16 cellular contexts compared by ENCODE assay signal in the genomic region with DNA sequence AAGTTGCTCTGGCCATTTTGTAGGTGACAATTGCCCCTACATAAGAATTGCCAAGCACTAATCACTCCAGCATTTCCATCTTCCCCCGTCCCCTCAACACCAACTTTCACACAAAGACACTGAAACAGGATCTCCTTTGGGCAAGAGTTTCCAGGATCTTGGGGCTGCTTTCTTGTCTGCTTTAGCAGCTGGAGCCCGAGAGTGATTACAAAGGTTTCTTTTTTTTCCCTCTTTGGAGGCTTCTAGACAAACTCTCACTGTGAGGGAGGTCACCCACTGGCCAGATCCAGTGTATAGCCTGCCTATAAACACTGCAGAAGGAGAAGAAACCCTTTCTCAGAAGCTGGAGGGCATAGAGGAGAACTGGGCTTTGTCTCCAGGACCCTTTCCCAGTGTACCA.
"Had no signal": no experiment of that assay in that cellular context is flagged by ENCODE, and none has a peak within 500 bp of the region (broad histone marks: within the 10 kb centered on the region; RNA-seq: fewer than 3 reads in every experiment).

No MANE protein-coding gene starts in this region.

- H3K4me1 ChIP-seq: gastrocnemius medialis, uterus had no signal

- H3K27me3 ChIP-seq: gastrocnemius medialis, uterus had no signal

- DNase-seq: activated CD4-positive, alpha-beta T cell treated with anti-CD3 and anti-CD28 coated beads for 1 hour; activated CD4-positive, alpha-beta T cell treated with anti-CD3 and anti-CD28 coated beads, Interleukin-2, amount 50 U/mL, for 48 hours; activated CD8-positive, alpha-beta memory T cell treated with anti-CD3 and anti-CD28 coated beads, Interleukin-2, amount 50 U/mL, for 4 hours; activated naive CD4-positive, alpha-beta T cell treated with Interleukin-2 at 50 U/mL for 16 hours; activated naive CD8-positive, alpha-beta T cell treated with anti-CD3 and anti-CD28 coated beads, Interleukin-2, amount 50 U/mL, for 24 hours; central memory CD4-positive, alpha-beta T cell; effector CD8-positive, alpha-beta T cell; gastrocnemius medialis; kidney; naive B cell; stimulated activated CD4-positive, alpha-beta T cell treated with anti-CD3 and anti-CD28 coated beads, Interleukin-2, amount 100 ng/mL, for 48 hours; stimulated activated naive CD4-positive, alpha-beta T cell treated with Interleukin-2 at 50 U/mL for 16 hours; T-helper 9 cell; uterus had no signal

- ATAC-seq: activated naive CD8-positive, alpha-beta T cell treated with anti-CD3 and anti-CD28 coated beads, Interleukin-2, amount 50 U/mL, for 24 hours; gastrocnemius medialis had no signal

- H3K27ac ChIP-seq: gastrocnemius medialis, uterus had no signal

- H3K9me3 ChIP-seq: gastrocnemius medialis, prostate gland, uterus had no signal

- H3K4me3 ChIP-seq: coronary artery, gastrocnemius medialis, prostate gland, uterus had no signal

- H3K36me3 ChIP-seq: gastrocnemius medialis, prostate gland, uterus had no signal
